Comparison of ENCODE assay signal across 11 cellular contexts in the genomic region with DNA sequence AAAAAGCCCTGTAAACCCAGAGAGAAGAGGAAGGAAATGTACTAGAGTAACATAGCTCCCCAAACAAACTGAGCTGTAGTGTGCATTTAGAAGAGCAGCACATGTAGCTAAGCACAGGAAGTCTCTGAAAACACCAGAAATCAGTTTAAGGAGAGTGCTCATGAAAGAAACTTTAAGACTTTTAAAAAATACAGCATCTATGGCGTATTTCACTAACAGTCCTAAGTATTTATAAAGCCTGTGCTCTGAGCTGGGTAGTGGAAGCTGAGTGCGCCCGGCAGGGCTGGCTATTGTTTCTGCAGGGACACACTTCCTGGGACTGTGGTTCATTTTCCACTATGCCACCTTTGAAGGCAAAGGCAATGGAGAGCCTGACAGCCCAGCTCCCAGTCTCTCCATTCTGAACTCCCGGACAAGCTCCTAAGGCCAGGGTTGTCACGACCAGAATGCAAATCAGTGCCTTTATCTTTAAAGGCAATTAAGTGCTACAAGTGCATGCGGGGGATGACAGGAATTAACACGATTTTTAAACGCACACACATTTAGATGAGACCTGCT. TPM values are rescaled to one million over a fixed set of nuclear protein-coding genes. Genes with fewer than 3 reads are reported as not detected.
DNase-seq lines count a peak whose midpoint lies in the region; ATAC-seq and TF ChIP-seq lines count a peak whose summit lies in the region.
"Had no signal": no experiment of that assay in that cellular context is flagged by ENCODE, and none has a peak within 500 bp of the region (broad histone marks: within the 10 kb centered on the region; RNA-seq: fewer than 3 reads in every experiment).

No MANE protein-coding gene starts in this region.

- DNase-seq in CD8-positive, alpha-beta T cell = no peak
- DNase-seq in KBM-7 (peak; percentile 13), caudate nucleus (lab: John Stamatoyannopoulos, UW) (peak in 3 of 61 donors; percentile 15 to 32 (median 18)), MCF 10A (ENCODE audit: unreplicated experiment) (no peak), AG08395 (ENCODE audit: low spot score) (no peak), GDM1 (lab: John Stamatoyannopoulos, UW) (no peak), NCI-H1436 treated with DMSO at 0.1 percent for 48 hours (lab: John Stamatoyannopoulos, UW) (no peak)
- DNase-seq: NCI-H446 had no signal

- H3K27ac Mint-ChIP-seq in CD8-positive, alpha-beta T cell = peak overlapping the region; percentile 92
- no peak overlapping the region for H3K27ac Mint-ChIP-seq in MCF 10A (ENCODE audit: low read depth, unreplicated experiment)
- H3K27ac Mint-ChIP-seq: progenitor cell of endocrine pancreas, type B pancreatic cell had no signal

- H3K4me3 Mint-ChIP-seq in CD8-positive, alpha-beta T cell = peak overlapping the region; percentile 74
- no peak overlapping the region for H3K4me3 Mint-ChIP-seq in MCF 10A (ENCODE audit: unreplicated experiment)
- H3K4me3 Mint-ChIP-seq: type B pancreatic cell had no signal

- POLR2A ChIA-PET in CD8-positive, alpha-beta T cell (lab: Charles Lee) = interaction anchor here (0.8 to 4.3 kb wide), 12 partner anchors 8 to 1165 kb away, joined by 3 to 40 read pairs (median 6); a partner anchor contains a TSS
- POLR2A ChIA-PET in MCF 10A (lab: Yijun Ruan, JAX) = interaction anchor here (0.7 to 0.8 kb wide), 2 partner anchors 9 to 10 kb away, joined by 3 read pairs; no protein-coding TSS in a partner anchor

- TF ChIP-seq CTCF in CD8-positive, alpha-beta T cell (IDR thresholded peaks at IDR 0.05) = no peak
- TF ChIP-seq CTCF in MCF 10A (IDR thresholded peaks at IDR 0.05; ENCODE audit: unreplicated experiment) = no peak

- WGBS in mesodermal cell (ENCODE audit: insufficient coverage in 2 of 2), 2 experiments = 34 to 50% methylated on average over 5 of the region's 8 CpGs

- no peaks in the 10 kb centered on the region for H3K27me3 ChIP-seq in CD8-positive, alpha-beta T cell (ENCODE audit: insufficient read depth, low read length)

- H3K36me3 ChIP-seq in CD8-positive, alpha-beta T cell (ENCODE audit: insufficient read depth, low read length) = no peaks in the 10 kb centered on the region
- H3K36me3 ChIP-seq in mesodermal cell (ENCODE audit: control insufficient read depth, insufficient read depth, low read length) = peaks cover 13% of the 10 kb centered on the region

- H3K9me3 Mint-ChIP-seq in CD8-positive, alpha-beta T cell = no peaks in the 10 kb centered on the region
- no peaks in the 10 kb centered on the region for H3K9me3 Mint-ChIP-seq in MCF 10A (ENCODE audit: unreplicated experiment)
- H3K9me3 Mint-ChIP-seq: type B pancreatic cell had no signal

- no TSS peak for BruUV-seq in MCF 10A (replicated peaks; lab: Mats Ljungman, UMichigan)

- H3K4me1 ChIP-seq in CD8-positive, alpha-beta T cell (ENCODE audit: insufficient read depth, low read length) = peaks cover 75% of the 10 kb centered on the region
- H3K4me1 ChIP-seq in mesodermal cell (ENCODE audit: control insufficient read depth, insufficient read depth, low read length, poor library complexity, severe bottlenecking) = peaks cover 23% of the 10 kb centered on the region

- H3K4me1 Mint-ChIP-seq in CD8-positive, alpha-beta T cell (ENCODE audit: low read depth) = peaks cover 96% of the 10 kb centered on the region
- no peaks in the 10 kb centered on the region for H3K4me1 Mint-ChIP-seq in MCF 10A (ENCODE audit: insufficient read depth, unreplicated experiment)

- H3K27me3 Mint-ChIP-seq in CD8-positive, alpha-beta T cell (ENCODE audit: low read depth) = no peaks in the 10 kb centered on the region
- no peaks in the 10 kb centered on the region for H3K27me3 Mint-ChIP-seq in MCF 10A (ENCODE audit: insufficient read depth, unreplicated experiment)
- H3K27me3 Mint-ChIP-seq: progenitor cell of endocrine pancreas, type B pancreatic cell had no signal

- no peak overlapping the region for H3K4me3 ChIP-seq in CD8-positive, alpha-beta T cell (ENCODE audit: low read depth, low read length)
- H3K4me3 ChIP-seq in mesodermal cell (ENCODE audit: extremely low read depth, insufficient read depth, low read length, poor library complexity, severe bottlenecking) = no peak overlapping the region

- peak; percentile 52 for ATAC-seq in CD8-positive, alpha-beta T cell

- in situ Hi-C loops in KBM-7 (cut with MboI; ENCODE audit: low pct_unique_long_range_greater_than_20kb, low sequenced_read_pairs) = no loop called here

- H3K9me3 ChIP-seq in CD8-positive, alpha-beta T cell (ENCODE audit: low read length) = no peaks in the 10 kb centered on the region
- H3K9me3 ChIP-seq in mesodermal cell (ENCODE audit: control insufficient read depth, low read length) = no peaks in the 10 kb centered on the region

- intact Hi-C loops in CD8-positive, alpha-beta T cell (cut with DNase I, micrococcal nuclease) = loop anchor here (2.0 to 5.0 kb wide), 2 partner anchors 37 to 45 kb away; a partner anchor contains a TSS
- intact Hi-C loops in MCF 10A (cut with micrococcal nuclease) = no loop called here

- H3K27ac ChIP-seq in CD8-positive, alpha-beta T cell (ENCODE audit: low read depth, low read length) = peak overlapping the region; percentile 32
- H3K27ac ChIP-seq in caudate nucleus (ENCODE audit: low read depth, low read length) = peak overlapping the region; percentile 58
- peak overlapping the region; percentile 52 for H3K27ac ChIP-seq in mesodermal cell (ENCODE audit: low read depth, low read length, severe bottlenecking)

- H3K36me3 Mint-ChIP-seq in CD8-positive, alpha-beta T cell = peaks cover 25% of the 10 kb centered on the region
- H3K36me3 Mint-ChIP-seq in MCF 10A (ENCODE audit: insufficient read depth, unreplicated experiment) = peaks cover 10% of the 10 kb centered on the region

- CTCF ChIA-PET in CD8-positive, alpha-beta T cell (lab: Charles Lee) = interaction anchor here (0.8 to 14.7 kb wide), 13 partner anchors 8 to 885 kb away, joined by 3 to 144 read pairs (median 4); a partner anchor contains a TSS
- CTCF ChIA-PET in MCF 10A (lab: Yijun Ruan, JAX) = interaction anchor here (0.7 to 3.5 kb wide), 4 partner anchors 9 to 243 kb away, joined by 3 to 33 read pairs (median 7); no protein-coding TSS in a partner anchor

RNA-seq across cellular contexts. Expression of a gene that starts 45.4 kb away (rescaled TPM):
- 100 to 1,000 TPM; 121 to 132 TPM for total RNA-seq in CD8-positive, alpha-beta T cell
- polyA plus RNA-seq in mesodermal cell (2013, experiment 1 of 2) = 17.8 TPM
- 15.1 TPM for polyA plus RNA-seq in mesodermal cell (2013, experiment 2 of 2)
- 29.2 and 33.0 TPM in 2 replicates for total RNA-seq in MCF 10A (2022)
